17 cellular contexts compared by ENCODE assay signal in the genomic region with DNA sequence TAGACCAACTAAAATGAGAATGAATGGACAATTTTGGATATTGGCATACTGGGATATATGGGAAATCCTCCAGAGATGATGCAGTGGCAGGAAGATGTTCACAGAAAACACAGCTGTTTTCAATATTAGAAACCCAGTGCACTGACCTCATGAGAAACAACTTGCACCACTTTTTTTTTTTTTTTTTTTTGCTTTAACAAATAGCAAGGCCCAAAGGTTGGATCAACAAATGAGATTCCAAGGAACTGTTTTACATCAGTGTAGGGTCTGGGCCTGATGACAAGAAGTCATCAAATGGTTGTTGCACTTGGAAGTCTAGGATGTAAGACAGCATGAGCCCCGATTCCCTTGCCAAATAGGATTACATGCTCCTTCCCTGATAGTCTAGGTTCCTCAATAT.
"Had no signal": no experiment of that assay in that cellular context is flagged by ENCODE, and none has a peak within 500 bp of the region (broad histone marks: within the 10 kb centered on the region; RNA-seq: fewer than 3 reads in every experiment).

No MANE protein-coding gene starts in this region.

- H3K36me3 ChIP-seq: left lung, neural progenitor cell, tibial artery had no signal

- H3K4me3 ChIP-seq: left lung, neural progenitor cell, tibial artery had no signal

- H3K4me1 ChIP-seq: left lung, neural progenitor cell, tibial artery had no signal

- ATAC-seq: activated CD4-positive, CD25-positive, alpha-beta regulatory T cell treated with anti-CD3 and anti-CD28 coated beads, Interleukin-2, amount 50 U/mL, for 24 hours; activated T-cell treated with anti-CD3 and anti-CD28 coated beads, Interleukin-2, amount 50 U/mL, for 72 hours; left lung; naive thymus-derived CD8-positive, alpha-beta T cell had no signal

- H3K27ac ChIP-seq: left lung, neural progenitor cell, tibial artery, VCaP had no signal

- DNase-seq: activated CD4-positive, alpha-beta memory T cell treated with anti-CD3 and anti-CD28 coated beads, Interleukin-2, amount 10 ng/mL, durations not matched to agents 7 days and 5 days; activated CD4-positive, alpha-beta T cell treated with anti-CD3 and anti-CD28 coated beads, Interleukin-2, amount 10 ng/mL, durations not matched to agents 24 days and 14 days; activated effector memory CD4-positive, alpha-beta T cell treated with Interleukin-2 at 50 U/mL for 16 hours; activated naive CD4-positive, alpha-beta T cell treated with anti-CD3 and anti-CD28 coated beads for 36 hours; activated naive CD8-positive, alpha-beta T cell treated with anti-CD3 and anti-CD28 coated beads, Interleukin-2, amount 10 ng/mL, durations not matched to agents 7 days and 5 days; activated T-cell treated with anti-CD3 and anti-CD28 coated beads, Interleukin-2, amount 50 U/mL, for 72 hours; amygdala; hippocampal formation; kidney glomerular epithelial cell; left lung; mammary epithelial cell; naive thymus-derived CD8-positive, alpha-beta T cell; stimulated activated CD4-positive, alpha-beta T cell treated with anti-CD3 and anti-CD28 coated beads, Interleukin-1b, Interleukin-23, amount 100 ng/mL, for 48 hours; tibial artery had no signal

- H3K27me3 ChIP-seq: left lung, neural progenitor cell, tibial artery had no signal

- H3K9me3 ChIP-seq: left lung, tibial artery had no signal
